ENCODE assay signal across 11 cellular contexts in genomic region chr15:63712828-63713520, GRCh38.
DNase-seq lines count a peak whose midpoint lies in the region; ATAC-seq and TF ChIP-seq lines count a peak whose summit lies in the region.
"Had no signal": no experiment of that assay in that cellular context is flagged by ENCODE, and none has a peak within 500 bp of the region (broad histone marks: within the 10 kb centered on the region; RNA-seq: fewer than 3 reads in every experiment).

No MANE protein-coding gene starts in this region.

- peaks cover 15% of the 10 kb centered on the region for H3K36me3 Mint-ChIP-seq in activated CD4-positive, alpha-beta memory T cell treated with anti-CD3 and anti-CD28 coated beads for 36 hours
- H3K36me3 Mint-ChIP-seq in activated CD4-positive, alpha-beta memory T cell treated with anti-CD3 and anti-CD28 coated beads, Interleukin-2, amount 10 ng/mL, durations not matched to agents 7 days and 5 days (ENCODE audit: low read depth), result peaks cover 21% of the 10 kb centered on the region
- H3K36me3 Mint-ChIP-seq in naive B cell (peaks cover 14 to 23% of the 10 kb centered on the region in 2 donors), neural progenitor cell (peaks cover 11% of the 10 kb centered on the region)

- H3K4me1 ChIP-seq in neural progenitor cell (no peaks in the 10 kb centered on the region), mesendoderm (ENCODE audit: control insufficient read depth, low read depth, low read length) (no peaks in the 10 kb centered on the region)

- no peaks in the 10 kb centered on the region for H3F3A ChIP-seq in neural progenitor cell (ENCODE audit: low read depth)

- TF ChIP-seq CTCF in neural progenitor cell (IDR thresholded peaks at IDR 0.05), result no peak

- H3K4ac ChIP-seq in mesendoderm (ENCODE audit: low read depth, low read length), result no peak overlapping the region

- no peak overlapping the region for H3K4me2 ChIP-seq in neural progenitor cell
- no peak overlapping the region for H3K4me2 ChIP-seq in mesendoderm (ENCODE audit: low read length)

- no peak overlapping the region for H2AK5ac ChIP-seq in mesendoderm (ENCODE audit: low read length)

- no peaks in the 10 kb centered on the region for H3K9me3 Mint-ChIP-seq in activated CD4-positive, alpha-beta memory T cell treated with anti-CD3 and anti-CD28 coated beads for 36 hours
- H3K9me3 Mint-ChIP-seq in activated CD4-positive, alpha-beta memory T cell treated with anti-CD3 and anti-CD28 coated beads, Interleukin-2, amount 10 ng/mL, durations not matched to agents 7 days and 5 days, result no peaks in the 10 kb centered on the region
- H3K9me3 Mint-ChIP-seq in naive B cell, result peaks cover 0 to 2% (median 0%) of the 10 kb centered on the region in 7 donors
- H3K9me3 Mint-ChIP-seq in neural progenitor cell, result no peaks in the 10 kb centered on the region

- H4K5ac ChIP-seq in mesendoderm (ENCODE audit: low read length), result no peak overlapping the region

- H3K4me3 Mint-ChIP-seq in activated CD4-positive, alpha-beta memory T cell treated with anti-CD3 and anti-CD28 coated beads for 36 hours, result no peak overlapping the region
- H3K4me3 Mint-ChIP-seq in activated CD4-positive, alpha-beta memory T cell treated with anti-CD3 and anti-CD28 coated beads, Interleukin-2, amount 10 ng/mL, durations not matched to agents 7 days and 5 days, result no peak overlapping the region
- H3K4me3 Mint-ChIP-seq in naive B cell (peak overlapping the region in 1 of 8 donors; percentile 39), neural progenitor cell (no peak overlapping the region)

- H3K56ac ChIP-seq in mesendoderm (ENCODE audit: low read length), result no peak overlapping the region

- H2BK5ac ChIP-seq in mesendoderm (ENCODE audit: low read length), result no peak overlapping the region

- H2BK15ac ChIP-seq in mesendoderm (replicated peaks; ENCODE audit: low read depth), result no peak overlapping the region

- no peaks in the 10 kb centered on the region for H3K27me3 ChIP-seq in neural progenitor cell
- no peaks in the 10 kb centered on the region for H3K27me3 ChIP-seq in mesendoderm (ENCODE audit: insufficient read depth, low read length, poor library complexity)

- CTCF ChIA-PET in activated CD4-positive, alpha-beta memory T cell treated with anti-CD3 and anti-CD28 coated beads for 36 hours (lab: Charles Lee), result no interaction called here
- CTCF ChIA-PET in activated CD4-positive, alpha-beta memory T cell treated with anti-CD3 and anti-CD28 coated beads, Interleukin-2, amount 10 ng/mL, durations not matched to agents 7 days and 5 days (lab: Charles Lee), result no interaction called here

- no peak overlapping the region for H2BK120ac ChIP-seq in mesendoderm (ENCODE audit: low read depth, low read length)

- POLR2A ChIA-PET in activated CD4-positive, alpha-beta memory T cell treated with anti-CD3 and anti-CD28 coated beads for 36 hours (lab: Charles Lee), result no interaction called here
- POLR2A ChIA-PET in activated CD4-positive, alpha-beta memory T cell treated with anti-CD3 and anti-CD28 coated beads, Interleukin-2, amount 10 ng/mL, durations not matched to agents 7 days and 5 days (lab: Charles Lee), result no interaction called here

- no peaks in the 10 kb centered on the region for H4K20me1 ChIP-seq in neural progenitor cell (ENCODE audit: low read depth)

- H3K4me1 Mint-ChIP-seq in activated CD4-positive, alpha-beta memory T cell treated with anti-CD3 and anti-CD28 coated beads for 36 hours (ENCODE audit: low read depth), result peaks cover 21% of the 10 kb centered on the region
- peaks cover 23% of the 10 kb centered on the region for H3K4me1 Mint-ChIP-seq in activated CD4-positive, alpha-beta memory T cell treated with anti-CD3 and anti-CD28 coated beads, Interleukin-2, amount 10 ng/mL, durations not matched to agents 7 days and 5 days
- H3K4me1 Mint-ChIP-seq in naive B cell (peaks cover 5 to 10% (median 6%) of the 10 kb centered on the region in 3 donors), neural progenitor cell (no peaks in the 10 kb centered on the region)

- peak overlapping the region; percentile 31 for H3K27ac Mint-ChIP-seq in activated CD4-positive, alpha-beta memory T cell treated with anti-CD3 and anti-CD28 coated beads for 36 hours
- H3K27ac Mint-ChIP-seq in activated CD4-positive, alpha-beta memory T cell treated with anti-CD3 and anti-CD28 coated beads, Interleukin-2, amount 10 ng/mL, durations not matched to agents 7 days and 5 days, result no peak overlapping the region
- H3K27ac Mint-ChIP-seq in naive B cell, result peak overlapping the region in 4 of 6 donors; percentile 51 to 86 (median 65)
- no peak overlapping the region for H3K27ac Mint-ChIP-seq in neural progenitor cell

- no peak overlapping the region for H3K18ac ChIP-seq in mesendoderm (ENCODE audit: low read length)

- H2AFZ ChIP-seq in neural progenitor cell (replicated peaks), result no peak overlapping the region

- H3K36me3 ChIP-seq in neural progenitor cell, result peaks cover 10% of the 10 kb centered on the region
- no peaks in the 10 kb centered on the region for H3K36me3 ChIP-seq in mesendoderm (ENCODE audit: control insufficient read depth, insufficient read depth, low read length)

- H3K4me3 ChIP-seq in neural progenitor cell (no peak overlapping the region), mesendoderm (ENCODE audit: low read length) (no peak overlapping the region)

- no peak overlapping the region for H3K27ac ChIP-seq in neural progenitor cell
- no peak overlapping the region for H3K27ac ChIP-seq in mesendoderm (ENCODE audit: low read depth, low read length)

- H3K79me1 ChIP-seq in mesendoderm (ENCODE audit: low read length), result no peaks in the 10 kb centered on the region

- DNase-seq in activated CD4-positive, alpha-beta memory T cell treated with anti-CD3 and anti-CD28 coated beads for 36 hours, result no peak
- no peak for DNase-seq in activated CD4-positive, alpha-beta memory T cell treated with anti-CD3 and anti-CD28 coated beads, Interleukin-2, amount 10 ng/mL, durations not matched to agents 7 days and 5 days
- peak; percentile 0 for DNase-seq in naive B cell
- no peak for DNase-seq in neural progenitor cell (ENCODE audit: low spot score)
- DNase-seq in HK-2 (ENCODE audit: unreplicated experiment), result no peak
- DNase-seq in mesendoderm, result no peak
- DNase-seq: NCI-H1436; stimulated activated CD4-positive, alpha-beta T cell treated with anti-CD3 and anti-CD28 coated beads, Interleukin-4, amount 100 ng/mL, for 1 hour; T-helper 9 cell had no signal

- no peaks in the 10 kb centered on the region for H3K9me3 ChIP-seq in neural progenitor cell (ENCODE audit: low read depth)

- H4K8ac ChIP-seq in mesendoderm (ENCODE audit: low read depth, low read length), result no peak overlapping the region

- no peak overlapping the region for H3K9ac ChIP-seq in neural progenitor cell
- H3K9ac ChIP-seq in mesendoderm (ENCODE audit: low read length), result no peak overlapping the region

- WGBS in mesendoderm (ENCODE audit: extremely low coverage, insufficient coverage, low lambda C conversion rate), result no CpG with 5 or more reads among the region's 6 CpGs

- ATAC-seq in GM21576 (IDR thresholded peaks at IDR 0.05; ENCODE audit: unreplicated experiment) (peak; percentile 68), HG03442 (IDR thresholded peaks at IDR 0.05; ENCODE audit: unreplicated experiment) (peak; percentile 59), naive B cell (ENCODE audit: low read depth in 2 of 2) (peak; percentile 74 to 91)

- no peak overlapping the region for H3K23ac ChIP-seq in mesendoderm (ENCODE audit: low read length)

- intact Hi-C loops in activated CD4-positive, alpha-beta memory T cell treated with anti-CD3 and anti-CD28 coated beads for 36 hours (cut with micrococcal nuclease), result no loop called here

- H3K79me2 ChIP-seq in neural progenitor cell (ENCODE audit: low read depth), result no peaks in the 10 kb centered on the region
- H3K79me2 ChIP-seq in mesendoderm (ENCODE audit: control insufficient read depth, insufficient read depth, low read length), result no peaks in the 10 kb centered on the region

- H3K27me3 Mint-ChIP-seq in activated CD4-positive, alpha-beta memory T cell treated with anti-CD3 and anti-CD28 coated beads for 36 hours, result no peaks in the 10 kb centered on the region
- H3K27me3 Mint-ChIP-seq in activated CD4-positive, alpha-beta memory T cell treated with anti-CD3 and anti-CD28 coated beads, Interleukin-2, amount 10 ng/mL, durations not matched to agents 7 days and 5 days, result no peaks in the 10 kb centered on the region
- H3K27me3 Mint-ChIP-seq in naive B cell (no peaks in the 10 kb centered on the region), neural progenitor cell (ENCODE audit: insufficient read depth, low read depth) (peaks cover 2% of the 10 kb centered on the region)

Comparison
In these comparisons a context has a peak if more than half of its experiments do, and no peak if none do; other contexts are left out.
1. H3K27ac Mint-ChIP-seq: peak in activated CD4-positive, alpha-beta memory T cell treated with anti-CD3 and anti-CD28 coated beads for 36 hours (single experiment) and naive B cell (4 of 6); none in activated CD4-positive, alpha-beta memory T cell treated with anti-CD3 and anti-CD28 coated beads, Interleukin-2, amount 10 ng/mL, durations not matched to agents 7 days and 5 days (single experiment) and neural progenitor cell (single experiment).
2. Peak in every context shown above with its lines, with median percentiles within 50 percentile points of each other: ATAC-seq.